Comparison of ENCODE assay signal across 15 cellular contexts in genomic region chr17:74959826-74960738, GRCh38. TPM values are rescaled to one million over a fixed set of nuclear protein-coding genes. Genes with fewer than 3 reads are reported as not detected.
DNase-seq lines count a peak whose midpoint lies in the region; ATAC-seq and TF ChIP-seq lines count a peak whose summit lies in the region.
"Had no signal": no experiment of that assay in that cellular context is flagged by ENCODE, and none has a peak within 500 bp of the region (broad histone marks: within the 10 kb centered on the region; RNA-seq: fewer than 3 reads in every experiment).

No MANE protein-coding gene starts in this region.

- no peak for TF ChIP-seq CTCF in left ventricle myocardium inferior (IDR thresholded peaks at IDR 0.05; ENCODE audit: borderline replicate concordance)
- TF ChIP-seq CTCF in epithelial cell of esophagus (IDR thresholded peaks at IDR 0.05; ENCODE audit: insufficient read depth, low read depth, low read length, missing control alignments), result no peak

- intact Hi-C loops in Right ventricle myocardium inferior (cut with DNase I), result loop anchor here (2.0 to 5.0 kb wide), 5 partner anchors 53 to 245 kb away; partner anchors contain the start of genes ARMC7, MRPL58 and NUP85
- intact Hi-C loops in left ventricle myocardium inferior (cut with micrococcal nuclease), result no loop called here

- H3K36me3 ChIP-seq in left ventricle myocardium inferior, result peaks cover 11% of the 10 kb centered on the region
- H3K36me3 ChIP-seq: ascending aorta, neutrophil, SJSA1 had no signal

- H3K27ac ChIP-seq in left ventricle myocardium inferior (replicated peaks), result no peak overlapping the region
- H3K27ac ChIP-seq: ascending aorta, neutrophil, SJSA1 had no signal

- no peaks in the 10 kb centered on the region for H3K27me3 ChIP-seq in left ventricle myocardium inferior (ENCODE audit: low read depth)
- H3K27me3 ChIP-seq: ascending aorta had no signal

- no peak for ATAC-seq in Right ventricle myocardium inferior
- ATAC-seq: left cardiac atrium had no signal

- H3K4me1 ChIP-seq in left ventricle myocardium inferior, result peaks cover 4% of the 10 kb centered on the region
- H3K4me1 ChIP-seq: ascending aorta, SJSA1 had no signal

- DNase-seq in Right ventricle myocardium inferior (ENCODE audit: missing footprints), result peak; percentile 50
- DNase-seq in left ventricle myocardium inferior, result no peak
- peak; percentile 44 for DNase-seq in OCI-M1 (lab: John Stamatoyannopoulos, UW)
- peak; percentile 70 for DNase-seq in epithelial cell of esophagus (ENCODE audit: low read depth)
- no peak for DNase-seq in pons (ENCODE audit: low spot score)
- DNase-seq in stimulated activated CD4-positive, alpha-beta T cell treated with anti-CD3 and anti-CD28 coated beads, Interleukin-4, amount 100 ng/mL, for 24 hours, result no peak
- no peak for DNase-seq in SHP77 (lab: John Stamatoyannopoulos, UW)
- no peak for DNase-seq in NCI-H1092 treated with DMSO at 0.1 percent for 48 hours (lab: John Stamatoyannopoulos, UW)
- DNase-seq: left cardiac atrium, NCI-H1092 had no signal

- H3K4me3 ChIP-seq in left ventricle myocardium inferior (no peak overlapping the region), epithelial cell of esophagus (ENCODE audit: low read length) (no peak overlapping the region)
- H3K4me3 ChIP-seq: ascending aorta, SJSA1 had no signal

- no peaks in the 10 kb centered on the region for H3K9me3 ChIP-seq in left ventricle myocardium inferior (replicated peaks)
- H3K9me3 ChIP-seq: ascending aorta, SJSA1 had no signal

RNA-seq across cellular contexts. Expression of gene HID1, which starts 12.5 kb away (rescaled TPM):
- total RNA-seq in Right ventricle myocardium inferior, result 8.5 TPM
- total RNA-seq in left ventricle myocardium inferior, result 7.2 TPM

RNA-seq across cellular contexts. Expression of gene OTOP3, which starts 24.4 kb away (rescaled TPM):
- total RNA-seq in Right ventricle myocardium inferior (not detected), left ventricle myocardium inferior (not detected)
- total RNA-seq: ascending aorta, glomerular endothelial cell, left cardiac atrium, SJSA1, urinary bladder had no signal

RNA-seq across cellular contexts. Expression of gene CDR2L, which starts 27.4 kb away (rescaled TPM):
- 22.1 TPM for total RNA-seq in Right ventricle myocardium inferior
- total RNA-seq in left ventricle myocardium inferior, result 17.4 TPM

RNA-seq across cellular contexts. Expression of gene OTOP2, which starts 36.0 kb away (rescaled TPM):
- total RNA-seq in Right ventricle myocardium inferior, result not detected
- total RNA-seq in left ventricle myocardium inferior, result not detected
- total RNA-seq: ascending aorta, glomerular endothelial cell, left cardiac atrium, SJSA1, urinary bladder had no signal

RNA-seq across cellular contexts. Expression of gene USH1G, which starts 37.0 kb away (rescaled TPM):
- total RNA-seq in Right ventricle myocardium inferior (not detected), left ventricle myocardium inferior (not detected)
- total RNA-seq: ascending aorta, glomerular endothelial cell, SJSA1 had no signal

Comparison
In these comparisons a context has a peak if more than half of its experiments do, and no peak if none do; other contexts are left out.
1. DNase-seq: peak in Right ventricle myocardium inferior (single experiment), OCI-M1 (single experiment) and epithelial cell of esophagus (single experiment); none in left ventricle myocardium inferior (single experiment), pons (single experiment), stimulated activated CD4-positive, alpha-beta T cell treated with anti-CD3 and anti-CD28 coated beads, Interleukin-4, amount 100 ng/mL, for 24 hours (single experiment), SHP77 (0 of 2) and NCI-H1092 treated with DMSO at 0.1 percent for 48 hours (single experiment).